ENCODE assay signal across 27 cellular contexts in the genomic region with DNA sequence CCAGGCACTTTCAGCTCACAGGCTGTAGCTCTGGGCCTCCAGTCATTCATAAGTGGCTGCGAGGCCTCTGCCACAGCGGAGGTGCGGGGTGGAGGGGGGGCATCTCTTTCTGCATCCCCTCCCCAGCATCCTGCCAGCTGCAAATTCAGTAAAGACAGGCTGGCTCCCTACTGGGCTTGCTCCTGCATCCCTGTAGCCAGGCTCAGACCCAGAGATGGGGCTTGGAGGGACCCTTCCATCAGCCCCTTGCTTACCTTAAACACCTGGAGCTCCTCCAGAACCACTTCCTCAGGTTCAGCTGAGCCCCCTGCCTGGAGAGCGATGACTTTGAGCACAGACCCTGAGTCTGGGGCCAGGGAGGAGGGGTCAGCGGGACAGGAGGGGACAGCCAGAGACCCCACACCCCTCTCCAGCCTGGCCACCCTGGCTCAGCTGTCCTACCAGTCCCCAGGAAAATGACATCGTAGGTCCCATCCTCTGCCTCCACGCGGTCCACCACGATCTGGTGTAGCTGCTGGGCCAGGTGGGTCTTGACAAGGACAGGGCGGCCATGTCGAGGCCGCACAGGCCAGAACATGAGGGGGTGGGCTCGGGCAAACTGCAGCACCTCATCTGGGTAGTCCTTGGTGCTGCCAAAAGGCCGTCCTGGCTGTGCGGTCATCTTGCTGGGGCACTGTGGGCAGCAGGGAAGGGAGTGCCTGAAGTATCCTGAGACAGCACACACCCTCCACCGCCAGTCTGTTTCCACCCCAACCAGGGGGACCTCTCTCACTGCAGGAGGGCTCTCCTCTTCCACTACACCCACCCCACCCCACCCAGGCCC. TPM values are rescaled to one million over a fixed set of nuclear protein-coding genes. Genes with fewer than 3 reads are reported as not detected.
"Had no signal": no experiment of that assay in that cellular context is flagged by ENCODE, and none has a peak within 500 bp of the region (broad histone marks: within the 10 kb centered on the region; RNA-seq: fewer than 3 reads in every experiment).

No MANE protein-coding gene starts in this region.

- H3K27ac Mint-ChIP-seq: activated T-helper 2 cell treated with anti-CD3 and anti-CD28 coated beads, Interferon-gamma antibody, Interleukin-2, Interleukin-4, amounts not matched to agents 10 μg/mL and 5 μg/mL and 100 μg/mL, durations not matched to agents 14 hours and 24 hours and 36 hours; effector memory CD8-positive, alpha-beta T cell; mesothelial cell of epicardium; naive thymus-derived CD8-positive, alpha-beta T cell; WTC11 had no signal

- H3K36me3 Mint-ChIP-seq: mesothelial cell of epicardium; naive thymus-derived CD8-positive, alpha-beta T cell; stimulated activated effector memory CD8-positive, alpha-beta T cell treated with anti-CD3 and anti-CD28 coated beads, Interleukin-12 subunit alpha, Interleukin-12 subunit beta, amount 100 ng/mL, for 72 hours; WTC11 had no signal

- H3K4me3 ChIP-seq: ascending aorta, esophagus muscularis mucosa, gastrocnemius medialis, pancreas, skin epidermis, suprapubic skin, tibial nerve, uterus had no signal

- H3K4me1 ChIP-seq: ascending aorta, pancreas, uterus had no signal

- ATAC-seq: activated T-cell treated with anti-CD3 and anti-CD28 coated beads, Interleukin-2, amount 50 U/mL, for 4 hours; effector memory CD8-positive, alpha-beta T cell; gastrocnemius medialis; naive thymus-derived CD8-positive, alpha-beta T cell; pancreas; right cardiac atrium; stimulated activated effector memory CD8-positive, alpha-beta T cell treated with anti-CD3 and anti-CD28 coated beads, Interleukin-12 subunit alpha, Interleukin-12 subunit beta, amount 100 ng/mL, for 72 hours; stimulated activated naive CD8-positive, alpha-beta T cell treated with anti-CD3 and anti-CD28 coated beads, Interleukin-15, amount 100 ng/mL, for 72 hours; WTC11 had no signal

- H3K27me3 ChIP-seq: ascending aorta, brain microvascular endothelial cell, dorsolateral prefrontal cortex, esophagus muscularis mucosa, gastrocnemius medialis, pancreas, suprapubic skin, tibial nerve, uterus had no signal

- H3K27me3 Mint-ChIP-seq: naive thymus-derived CD8-positive, alpha-beta T cell; stimulated activated naive CD8-positive, alpha-beta T cell treated with anti-CD3 and anti-CD28 coated beads, Interleukin-15, amount 100 ng/mL, for 72 hours had no signal

- H3K4me1 Mint-ChIP-seq: mesothelial cell of epicardium; naive thymus-derived CD8-positive, alpha-beta T cell; stimulated activated effector memory CD8-positive, alpha-beta T cell treated with anti-CD3 and anti-CD28 coated beads, Interleukin-12 subunit alpha, Interleukin-12 subunit beta, amount 100 ng/mL, for 72 hours; stimulated activated naive CD8-positive, alpha-beta T cell treated with anti-CD3 and anti-CD28 coated beads, Interleukin-15, amount 100 ng/mL, for 72 hours; WTC11 had no signal

- H3K27ac ChIP-seq: ascending aorta, brain microvascular endothelial cell, esophagus muscularis mucosa, gastrocnemius medialis, neutrophil, pancreas, skin epidermis, suprapubic skin, uterus had no signal

- H3K9me3 ChIP-seq: ascending aorta, esophagus muscularis mucosa, gastrocnemius medialis, neutrophil, pancreas, suprapubic skin, tibial nerve, uterus had no signal

- DNase-seq: activated naive CD4-positive, alpha-beta T cell treated with anti-CD3 and anti-CD28 coated beads, Interleukin-2, amount 50 U/mL, for 16 hours; activated T-cell treated with anti-CD3 and anti-CD28 coated beads, Interleukin-2, amount 50 U/mL, for 4 hours; brain microvascular endothelial cell; central memory CD4-positive, alpha-beta T cell; effector memory CD8-positive, alpha-beta T cell; gastrocnemius medialis; pancreas; stimulated activated CD4-positive, alpha-beta T cell treated with anti-CD3 and anti-CD28 coated beads, Interleukin-2, amount 100 ng/mL, for 24 hours; stimulated activated naive CD8-positive, alpha-beta T cell treated with anti-CD3 and anti-CD28 coated beads, Interleukin-15, amount 100 ng/mL, for 72 hours; T-helper 1 cell; T-helper 9 cell; uterus had no signal

- H3K36me3 ChIP-seq: ascending aorta, brain microvascular endothelial cell, gastrocnemius medialis, neutrophil, pancreas, suprapubic skin, uterus had no signal

- H3K9me3 Mint-ChIP-seq: activated T-cell treated with anti-CD3 and anti-CD28 coated beads, Interleukin-2, amount 50 U/mL, for 4 hours; activated T-helper 2 cell treated with anti-CD3 and anti-CD28 coated beads, Interferon-gamma antibody, Interleukin-2, Interleukin-4, amounts not matched to agents 10 μg/mL and 5 μg/mL and 100 μg/mL, durations not matched to agents 14 hours and 24 hours and 36 hours; effector memory CD8-positive, alpha-beta T cell; mesothelial cell of epicardium; naive thymus-derived CD8-positive, alpha-beta T cell; stimulated activated effector memory CD8-positive, alpha-beta T cell treated with anti-CD3 and anti-CD28 coated beads, Interleukin-12 subunit alpha, Interleukin-12 subunit beta, amount 100 ng/mL, for 72 hours; stimulated activated naive CD8-positive, alpha-beta T cell treated with anti-CD3 and anti-CD28 coated beads, Interleukin-15, amount 100 ng/mL, for 72 hours; WTC11 had no signal

- H3K4me3 Mint-ChIP-seq: activated T-cell treated with anti-CD3 and anti-CD28 coated beads, Interleukin-2, amount 50 U/mL, for 4 hours; effector memory CD8-positive, alpha-beta T cell; mesothelial cell of epicardium; naive thymus-derived CD8-positive, alpha-beta T cell; stimulated activated effector memory CD8-positive, alpha-beta T cell treated with anti-CD3 and anti-CD28 coated beads, Interleukin-12 subunit alpha, Interleukin-12 subunit beta, amount 100 ng/mL, for 72 hours; stimulated activated naive CD8-positive, alpha-beta T cell treated with anti-CD3 and anti-CD28 coated beads, Interleukin-15, amount 100 ng/mL, for 72 hours; WTC11 had no signal

RNA-seq across cellular contexts. Expression of gene SEMA3G, which starts 5.3 kb away (rescaled TPM):
- total RNA-seq: naive thymus-derived CD8-positive, alpha-beta T cell had no signal
- polyA plus RNA-seq: naive thymus-derived CD8-positive, alpha-beta T cell had no signal

RNA-seq across cellular contexts. Expression of gene TNNC1, which starts 14.2 kb away (rescaled TPM):
- total RNA-seq: lung microvascular endothelial cell, pulmonary artery endothelial cell had no signal

RNA-seq across cellular contexts. Expression of gene PHF7, which starts 29.2 kb away (rescaled TPM):
- total RNA-seq: ascending aorta had no signal
